Comparison of ENCODE assay signal across 1 cellular context in genomic region chr20:45861157-45862075, GRCh38.
TF ChIP-seq lines count a peak whose summit lies in the region.

No MANE protein-coding gene starts in this region.

TF ChIP-seq in HepG2, 621 proteins besides CTCF, POLR2A, EP300 and RAD21 (continued from another document and continues in another):
- TF ChIP-seq ESRRA (CRISPR knock-in tag; IDR thresholded peaks at IDR 0.05; ENCODE audit: low read depth): peak; percentile 69
- TF ChIP-seq, protein P1, sequence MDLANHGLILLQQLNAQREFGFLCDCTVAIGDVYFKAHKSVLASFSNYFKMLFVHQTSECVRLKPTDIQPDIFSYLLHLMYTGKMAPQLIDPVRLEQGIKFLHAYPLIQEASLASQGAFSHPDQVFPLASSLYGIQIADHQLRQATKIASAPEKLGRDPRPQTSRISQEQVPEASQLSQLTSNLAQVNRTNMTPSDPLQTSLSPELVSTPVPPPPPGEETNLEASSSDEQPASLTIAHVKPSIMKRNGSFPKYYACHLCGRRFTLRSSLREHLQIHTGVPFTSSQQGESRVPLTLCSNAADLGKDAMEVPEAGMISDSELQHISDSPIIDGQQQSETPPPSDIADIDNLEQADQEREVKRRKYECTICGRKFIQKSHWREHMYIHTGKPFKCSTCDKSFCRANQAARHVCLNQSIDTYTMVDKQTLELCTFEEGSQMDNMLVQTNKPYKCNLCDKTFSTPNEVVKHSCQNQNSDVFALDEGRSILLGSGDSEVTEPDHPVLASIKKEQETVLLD (CRISPR knock-in tag; IDR thresholded peaks at IDR 0.05; ENCODE audit: low read depth): no peak
- TF ChIP-seq ZNF234 (CRISPR knock-in tag; conservative IDR thresholded peaks at IDR 0.05): no peak
- 0 out of 2 replicates have a peak, but pooled peaks have one; percentile 70 for TF ChIP-seq ZNF850 (CRISPR knock-in tag; conservative IDR thresholded peaks at IDR 0.05)
- 0 out of 2 replicates have a peak, but pooled peaks have one; percentile 36 for TF ChIP-seq ELF4 (CRISPR knock-in tag; IDR thresholded peaks at IDR 0.05; ENCODE audit: borderline replicate concordance)
- TF ChIP-seq FOXP4 (CRISPR knock-in tag; IDR thresholded peaks at IDR 0.05): peak; percentile 72
- TF ChIP-seq FOXA3 (CRISPR knock-in tag; IDR thresholded peaks at IDR 0.05): 0 out of 2 replicates have a peak, but pooled peaks have one; percentile 21
- TF ChIP-seq MAZ (IDR thresholded peaks at IDR 0.05; ENCODE audit: borderline replicate concordance, low read depth, low read length): no peak
- TF ChIP-seq MAZ (CRISPR knock-in tag; IDR thresholded peaks at IDR 0.05; ENCODE audit: low read depth): 0 out of 2 replicates have a peak, but pooled peaks have one; percentile 39
- peak; percentile 67; the same call in 1 of the 2 replicates for TF ChIP-seq ZBTB7B (CRISPR knock-in tag; IDR thresholded peaks at IDR 0.05)
- no peak for TF ChIP-seq EZH2 (conservative IDR thresholded peaks at IDR 0.05; ENCODE audit: low read depth, low read length)
- no peak for TF ChIP-seq KIAA2018 (CRISPR knock-in tag; IDR thresholded peaks at IDR 0.05; ENCODE audit: borderline replicate concordance)
- TF ChIP-seq HNF4G (IDR thresholded peaks at IDR 0.05; ENCODE audit: borderline replicate concordance, low read depth, low read length): peak; percentile 39; the same call in 1 of the 2 replicates
- no peak for TF ChIP-seq HNF4G (CRISPR knock-in tag; IDR thresholded peaks at IDR 0.05; ENCODE audit: borderline replicate concordance, low read depth)
- 0 out of 2 replicates have a peak, but pooled peaks have one; percentile 17 for TF ChIP-seq ZNF331 (CRISPR knock-in tag; IDR thresholded peaks at IDR 0.05)
- TF ChIP-seq, protein P2, sequence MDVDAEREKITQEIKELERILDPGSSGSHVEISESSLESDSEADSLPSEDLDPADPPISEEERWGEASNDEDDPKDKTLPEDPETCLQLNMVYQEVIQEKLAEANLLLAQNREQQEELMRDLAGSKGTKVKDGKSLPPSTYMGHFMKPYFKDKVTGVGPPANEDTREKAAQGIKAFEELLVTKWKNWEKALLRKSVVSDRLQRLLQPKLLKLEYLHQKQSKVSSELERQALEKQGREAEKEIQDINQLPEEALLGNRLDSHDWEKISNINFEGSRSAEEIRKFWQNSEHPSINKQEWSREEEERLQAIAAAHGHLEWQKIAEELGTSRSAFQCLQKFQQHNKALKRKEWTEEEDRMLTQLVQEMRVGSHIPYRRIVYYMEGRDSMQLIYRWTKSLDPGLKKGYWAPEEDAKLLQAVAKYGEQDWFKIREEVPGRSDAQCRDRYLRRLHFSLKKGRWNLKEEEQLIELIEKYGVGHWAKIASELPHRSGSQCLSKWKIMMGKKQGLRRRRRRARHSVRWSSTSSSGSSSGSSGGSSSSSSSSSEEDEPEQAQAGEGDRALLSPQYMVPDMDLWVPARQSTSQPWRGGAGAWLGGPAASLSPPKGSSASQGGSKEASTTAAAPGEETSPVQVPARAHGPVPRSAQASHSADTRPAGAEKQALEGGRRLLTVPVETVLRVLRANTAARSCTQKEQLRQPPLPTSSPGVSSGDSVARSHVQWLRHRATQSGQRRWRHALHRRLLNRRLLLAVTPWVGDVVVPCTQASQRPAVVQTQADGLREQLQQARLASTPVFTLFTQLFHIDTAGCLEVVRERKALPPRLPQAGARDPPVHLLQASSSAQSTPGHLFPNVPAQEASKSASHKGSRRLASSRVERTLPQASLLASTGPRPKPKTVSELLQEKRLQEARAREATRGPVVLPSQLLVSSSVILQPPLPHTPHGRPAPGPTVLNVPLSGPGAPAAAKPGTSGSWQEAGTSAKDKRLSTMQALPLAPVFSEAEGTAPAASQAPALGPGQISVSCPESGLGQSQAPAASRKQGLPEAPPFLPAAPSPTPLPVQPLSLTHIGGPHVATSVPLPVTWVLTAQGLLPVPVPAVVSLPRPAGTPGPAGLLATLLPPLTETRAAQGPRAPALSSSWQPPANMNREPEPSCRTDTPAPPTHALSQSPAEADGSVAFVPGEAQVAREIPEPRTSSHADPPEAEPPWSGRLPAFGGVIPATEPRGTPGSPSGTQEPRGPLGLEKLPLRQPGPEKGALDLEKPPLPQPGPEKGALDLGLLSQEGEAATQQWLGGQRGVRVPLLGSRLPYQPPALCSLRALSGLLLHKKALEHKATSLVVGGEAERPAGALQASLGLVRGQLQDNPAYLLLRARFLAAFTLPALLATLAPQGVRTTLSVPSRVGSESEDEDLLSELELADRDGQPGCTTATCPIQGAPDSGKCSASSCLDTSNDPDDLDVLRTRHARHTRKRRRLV (CRISPR knock-in tag; IDR thresholded peaks at IDR 0.05): no peak
- TF ChIP-seq ZNF777 (CRISPR knock-in tag; IDR thresholded peaks at IDR 0.05): peak; percentile 22; the same call in 1 of the 2 replicates
- peak; percentile 26; the same call in 1 of the 2 replicates for TF ChIP-seq ZMYM4 (CRISPR knock-in tag; IDR thresholded peaks at IDR 0.05)
- no peak for TF ChIP-seq SOX6 (IDR thresholded peaks at IDR 0.05)
- TF ChIP-seq SOX6 (CRISPR knock-in tag; IDR thresholded peaks at IDR 0.05): peak; percentile 56
- TF ChIP-seq SP5 (CRISPR knock-in tag; IDR thresholded peaks at IDR 0.05; ENCODE audit: borderline replicate concordance, low read depth): peak; percentile 75
- no peak for TF ChIP-seq PRDM10 (CRISPR knock-in tag; IDR thresholded peaks at IDR 0.05; ENCODE audit: low read depth)
- peak; percentile 39; the same call in 1 of the 2 replicates for TF ChIP-seq ARNT2 (CRISPR knock-in tag; IDR thresholded peaks at IDR 0.05; ENCODE audit: low read depth)
- no peak for TF ChIP-seq MNT (IDR thresholded peaks at IDR 0.05)
- TF ChIP-seq PITX1 (CRISPR knock-in tag; IDR thresholded peaks at IDR 0.05): peak; percentile 89
- 0 out of 2 replicates have a peak, but pooled peaks have one; percentile 35 for TF ChIP-seq SAP130 (CRISPR knock-in tag; IDR thresholded peaks at IDR 0.05; ENCODE audit: low read depth)
- TF ChIP-seq GPBP1L1 (CRISPR knock-in tag; IDR thresholded peaks at IDR 0.05): no peak
- peak; percentile 40; the same call in 1 of the 2 replicates for TF ChIP-seq ZNF292 (CRISPR knock-in tag; IDR thresholded peaks at IDR 0.05; ENCODE audit: borderline replicate concordance, low read depth)
- 0 out of 2 replicates have a peak, but pooled peaks have one; percentile 36 for TF ChIP-seq FOXC1 (CRISPR knock-in tag; IDR thresholded peaks at IDR 0.05; ENCODE audit: borderline replicate concordance)
- TF ChIP-seq NR1H2 (CRISPR knock-in tag; IDR thresholded peaks at IDR 0.05; ENCODE audit: borderline replicate concordance, low read depth): 0 out of 2 replicates have a peak, but pooled peaks have one; percentile 44
- TF ChIP-seq AKAP8 (CRISPR knock-in tag; IDR thresholded peaks at IDR 0.05): 0 out of 2 replicates have a peak, but pooled peaks have one; percentile 68
